In the genomic region with DNA sequence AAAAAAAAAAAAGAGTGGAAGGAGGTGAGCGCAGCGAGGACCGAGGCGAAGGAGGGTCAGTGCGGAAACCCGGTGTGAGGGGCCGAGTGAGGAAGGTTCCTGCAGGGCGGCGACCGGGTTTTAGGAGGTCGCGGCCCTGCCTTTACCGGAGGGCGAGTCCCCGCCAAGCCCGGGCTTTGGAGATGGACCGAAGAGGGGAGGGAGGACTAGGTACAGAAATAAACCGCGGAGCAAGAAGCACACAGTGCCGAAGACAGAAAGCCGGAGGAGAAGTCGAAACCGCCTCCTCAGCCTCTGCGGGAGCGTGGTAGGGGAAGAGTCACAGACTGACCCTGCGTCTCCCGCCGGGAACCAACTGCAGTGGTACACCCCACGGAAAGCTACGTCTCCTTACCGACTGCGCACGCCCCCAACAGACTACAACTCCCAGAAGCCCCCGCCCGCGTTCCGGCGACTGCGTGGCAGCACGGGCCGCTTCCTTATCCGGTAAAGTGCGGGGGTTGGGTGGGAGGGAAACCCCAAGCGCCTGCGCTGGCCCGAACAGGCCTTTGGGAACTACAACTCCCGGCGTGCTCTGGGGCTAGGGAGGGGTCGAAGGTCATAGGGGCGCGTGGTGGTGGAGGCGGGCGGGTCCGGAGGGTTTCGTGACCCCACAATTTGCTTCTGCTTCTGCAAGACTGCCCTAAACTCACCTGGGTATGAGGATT, we compare ENCODE assay signal across 1 cellular context.
TF ChIP-seq lines count a peak whose summit lies in the region.

A gene (minus strand): TSS at position 365 of the 707 bp plus-strand sequence. CDS start 380 bp downstream, outside the sequence.

TF ChIP-seq in K562, 482 proteins besides CTCF, POLR2A, EP300 and RAD21 (continued from another document and continues in another):
- TF ChIP-seq NONO (IDR thresholded peaks at IDR 0.05; ENCODE audit: low read depth in 2 of 2, low read length in 1 of 2): peak in 1 of 2 experiments; percentile 65; a peak in 1 of 4 replicates
- no peak for TF ChIP-seq DACH1 (IDR thresholded peaks at IDR 0.05; ENCODE audit: partially characterized antibody)
- TF ChIP-seq, protein P1, sequence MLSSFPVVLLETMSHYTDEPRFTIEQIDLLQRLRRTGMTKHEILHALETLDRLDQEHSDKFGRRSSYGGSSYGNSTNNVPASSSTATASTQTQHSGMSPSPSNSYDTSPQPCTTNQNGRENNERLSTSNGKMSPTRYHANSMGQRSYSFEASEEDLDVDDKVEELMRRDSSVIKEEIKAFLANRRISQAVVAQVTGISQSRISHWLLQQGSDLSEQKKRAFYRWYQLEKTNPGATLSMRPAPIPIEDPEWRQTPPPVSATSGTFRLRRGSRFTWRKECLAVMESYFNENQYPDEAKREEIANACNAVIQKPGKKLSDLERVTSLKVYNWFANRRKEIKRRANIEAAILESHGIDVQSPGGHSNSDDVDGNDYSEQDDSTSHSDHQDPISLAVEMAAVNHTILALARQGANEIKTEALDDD (IDR thresholded peaks at IDR 0.05): no peak
- TF ChIP-seq HNRNPK (IDR thresholded peaks at IDR 0.05; ENCODE audit: low read depth, low read length, poor library complexity, severe bottlenecking): no peak
- no peak for TF ChIP-seq ZNF133 (CRISPR knock-in tag; IDR thresholded peaks at IDR 0.05)
- TF ChIP-seq, protein P2, sequence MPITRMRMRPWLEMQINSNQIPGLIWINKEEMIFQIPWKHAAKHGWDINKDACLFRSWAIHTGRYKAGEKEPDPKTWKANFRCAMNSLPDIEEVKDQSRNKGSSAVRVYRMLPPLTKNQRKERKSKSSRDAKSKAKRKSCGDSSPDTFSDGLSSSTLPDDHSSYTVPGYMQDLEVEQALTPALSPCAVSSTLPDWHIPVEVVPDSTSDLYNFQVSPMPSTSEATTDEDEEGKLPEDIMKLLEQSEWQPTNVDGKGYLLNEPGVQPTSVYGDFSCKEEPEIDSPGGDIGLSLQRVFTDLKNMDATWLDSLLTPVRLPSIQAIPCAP (CRISPR knock-in tag; IDR thresholded peaks at IDR 0.05; ENCODE audit: borderline replicate concordance): no peak
- no peak for TF ChIP-seq ZNF253 (CRISPR knock-in tag; conservative IDR thresholded peaks at IDR 0.05)
- TF ChIP-seq CXXC5 (CRISPR knock-in tag; IDR thresholded peaks at IDR 0.05): peak; percentile 95
- peak; percentile 34; the same call in 1 of the 2 replicates for TF ChIP-seq GTF2F1 (IDR thresholded peaks at IDR 0.05; ENCODE audit: low read depth, low read length)
- TF ChIP-seq ILF3 (IDR thresholded peaks at IDR 0.05; ENCODE audit: borderline replicate concordance): no peak
- TF ChIP-seq, protein P3, sequence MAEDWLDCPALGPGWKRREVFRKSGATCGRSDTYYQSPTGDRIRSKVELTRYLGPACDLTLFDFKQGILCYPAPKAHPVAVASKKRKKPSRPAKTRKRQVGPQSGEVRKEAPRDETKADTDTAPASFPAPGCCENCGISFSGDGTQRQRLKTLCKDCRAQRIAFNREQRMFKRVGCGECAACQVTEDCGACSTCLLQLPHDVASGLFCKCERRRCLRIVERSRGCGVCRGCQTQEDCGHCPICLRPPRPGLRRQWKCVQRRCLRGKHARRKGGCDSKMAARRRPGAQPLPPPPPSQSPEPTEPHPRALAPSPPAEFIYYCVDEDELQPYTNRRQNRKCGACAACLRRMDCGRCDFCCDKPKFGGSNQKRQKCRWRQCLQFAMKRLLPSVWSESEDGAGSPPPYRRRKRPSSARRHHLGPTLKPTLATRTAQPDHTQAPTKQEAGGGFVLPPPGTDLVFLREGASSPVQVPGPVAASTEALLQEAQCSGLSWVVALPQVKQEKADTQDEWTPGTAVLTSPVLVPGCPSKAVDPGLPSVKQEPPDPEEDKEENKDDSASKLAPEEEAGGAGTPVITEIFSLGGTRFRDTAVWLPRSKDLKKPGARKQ (CRISPR knock-in tag; IDR thresholded peaks at IDR 0.05): no peak
- TF ChIP-seq ZNF766 (CRISPR knock-in tag; conservative IDR thresholded peaks at IDR 0.05): peak; percentile 63
- TF ChIP-seq, protein P4, sequence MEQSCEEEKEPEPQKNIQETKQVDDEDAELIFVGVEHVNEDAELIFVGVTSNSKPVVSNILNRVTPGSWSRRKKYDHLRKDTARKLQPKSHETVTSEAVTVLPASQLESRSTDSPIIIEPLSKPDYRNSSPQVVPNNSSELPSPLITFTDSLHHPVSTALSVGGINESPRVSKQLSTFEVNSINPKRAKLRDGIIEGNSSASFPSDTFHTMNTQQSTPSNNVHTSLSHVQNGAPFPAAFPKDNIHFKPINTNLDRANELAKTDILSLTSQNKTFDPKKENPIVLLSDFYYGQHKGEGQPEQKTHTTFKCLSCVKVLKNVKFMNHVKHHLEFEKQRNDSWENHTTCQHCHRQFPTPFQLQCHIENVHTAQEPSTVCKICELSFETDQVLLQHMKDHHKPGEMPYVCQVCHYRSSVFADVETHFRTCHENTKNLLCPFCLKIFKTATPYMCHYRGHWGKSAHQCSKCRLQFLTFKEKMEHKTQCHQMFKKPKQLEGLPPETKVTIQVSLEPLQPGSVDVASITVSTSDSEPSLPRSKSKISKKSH (CRISPR knock-in tag; IDR thresholded peaks at IDR 0.05): no peak
- TF ChIP-seq NR2C1 (IDR thresholded peaks at IDR 0.05): peak; percentile 99
- TF ChIP-seq NR2C1 (tag; IDR thresholded peaks at IDR 0.05): peak; percentile 100
- TF ChIP-seq, protein P5, sequence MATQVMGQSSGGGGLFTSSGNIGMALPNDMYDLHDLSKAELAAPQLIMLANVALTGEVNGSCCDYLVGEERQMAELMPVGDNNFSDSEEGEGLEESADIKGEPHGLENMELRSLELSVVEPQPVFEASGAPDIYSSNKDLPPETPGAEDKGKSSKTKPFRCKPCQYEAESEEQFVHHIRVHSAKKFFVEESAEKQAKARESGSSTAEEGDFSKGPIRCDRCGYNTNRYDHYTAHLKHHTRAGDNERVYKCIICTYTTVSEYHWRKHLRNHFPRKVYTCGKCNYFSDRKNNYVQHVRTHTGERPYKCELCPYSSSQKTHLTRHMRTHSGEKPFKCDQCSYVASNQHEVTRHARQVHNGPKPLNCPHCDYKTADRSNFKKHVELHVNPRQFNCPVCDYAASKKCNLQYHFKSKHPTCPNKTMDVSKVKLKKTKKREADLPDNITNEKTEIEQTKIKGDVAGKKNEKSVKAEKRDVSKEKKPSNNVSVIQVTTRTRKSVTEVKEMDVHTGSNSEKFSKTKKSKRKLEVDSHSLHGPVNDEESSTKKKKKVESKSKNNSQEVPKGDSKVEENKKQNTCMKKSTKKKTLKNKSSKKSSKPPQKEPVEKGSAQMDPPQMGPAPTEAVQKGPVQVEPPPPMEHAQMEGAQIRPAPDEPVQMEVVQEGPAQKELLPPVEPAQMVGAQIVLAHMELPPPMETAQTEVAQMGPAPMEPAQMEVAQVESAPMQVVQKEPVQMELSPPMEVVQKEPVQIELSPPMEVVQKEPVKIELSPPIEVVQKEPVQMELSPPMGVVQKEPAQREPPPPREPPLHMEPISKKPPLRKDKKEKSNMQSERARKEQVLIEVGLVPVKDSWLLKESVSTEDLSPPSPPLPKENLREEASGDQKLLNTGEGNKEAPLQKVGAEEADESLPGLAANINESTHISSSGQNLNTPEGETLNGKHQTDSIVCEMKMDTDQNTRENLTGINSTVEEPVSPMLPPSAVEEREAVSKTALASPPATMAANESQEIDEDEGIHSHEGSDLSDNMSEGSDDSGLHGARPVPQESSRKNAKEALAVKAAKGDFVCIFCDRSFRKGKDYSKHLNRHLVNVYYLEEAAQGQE (CRISPR knock-in tag; IDR thresholded peaks at IDR 0.05; ENCODE audit: low read depth): 0 out of 2 replicates have a peak, but pooled peaks have one; percentile 20
- no peak for TF ChIP-seq SMARCE1 (IDR thresholded peaks at IDR 0.05)
- no peak; the same call in 1 of the 2 replicates for TF ChIP-seq ZNF431 (CRISPR knock-in tag; IDR thresholded peaks at IDR 0.05)
- no peak for TF ChIP-seq NELFE (IDR thresholded peaks at IDR 0.05; ENCODE audit: insufficient read depth, insufficient read length)
- TF ChIP-seq CREBBP (IDR thresholded peaks at IDR 0.05; ENCODE audit: low read depth, low read length): no peak
- TF ChIP-seq KLF10 (CRISPR knock-in tag; IDR thresholded peaks at IDR 0.05): no peak
- TF ChIP-seq, protein P6, sequence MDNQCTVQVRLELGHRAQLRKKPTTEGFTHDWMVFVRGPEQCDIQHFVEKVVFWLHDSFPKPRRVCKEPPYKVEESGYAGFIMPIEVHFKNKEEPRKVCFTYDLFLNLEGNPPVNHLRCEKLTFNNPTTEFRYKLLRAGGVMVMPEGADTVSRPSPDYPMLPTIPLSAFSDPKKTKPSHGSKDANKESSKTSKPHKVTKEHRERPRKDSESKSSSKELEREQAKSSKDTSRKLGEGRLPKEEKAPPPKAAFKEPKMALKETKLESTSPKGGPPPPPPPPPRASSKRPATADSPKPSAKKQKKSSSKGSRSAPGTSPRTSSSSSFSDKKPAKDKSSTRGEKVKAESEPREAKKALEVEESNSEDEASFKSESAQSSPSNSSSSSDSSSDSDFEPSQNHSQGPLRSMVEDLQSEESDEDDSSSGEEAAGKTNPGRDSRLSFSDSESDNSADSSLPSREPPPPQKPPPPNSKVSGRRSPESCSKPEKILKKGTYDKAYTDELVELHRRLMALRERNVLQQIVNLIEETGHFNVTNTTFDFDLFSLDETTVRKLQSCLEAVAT (IDR thresholded peaks at IDR 0.05): peak; percentile 28 to 56; a peak in 1 of 4 replicates
- 0 out of 2 replicates have a peak, but pooled peaks have one; percentile 17 for TF ChIP-seq FOXJ2 (tag; IDR thresholded peaks at IDR 0.05)
- no peak for TF ChIP-seq SREBF2 (CRISPR knock-in tag; IDR thresholded peaks at IDR 0.05)
- TF ChIP-seq ZBTB1 (CRISPR knock-in tag; IDR thresholded peaks at IDR 0.05; ENCODE audit: borderline replicate concordance, low read depth): 0 out of 2 replicates have a peak, but pooled peaks have one; percentile 34
- TF ChIP-seq LARP7 (IDR thresholded peaks at IDR 0.05): 0 out of 2 replicates have a peak, but pooled peaks have one; percentile 60
- no peak for TF ChIP-seq TOE1 (IDR thresholded peaks at IDR 0.05; ENCODE audit: borderline replicate concordance)
- no peak for TF ChIP-seq TOE1 (CRISPR knock-in tag; IDR thresholded peaks at IDR 0.05; ENCODE audit: borderline replicate concordance, low read depth)
- peak; percentile 42 for TF ChIP-seq JUND (IDR thresholded peaks at IDR 0.05; ENCODE audit: borderline replicate concordance, low read depth, low read length)
- peak; percentile 21; the same call in 1 of the 3 replicates for TF ChIP-seq JUND (tag; IDR thresholded peaks at IDR 0.05; ENCODE audit: borderline replicate concordance, low read depth, low read length)
- no peak for TF ChIP-seq GTF2A2 (tag; IDR thresholded peaks at IDR 0.05)
- TF ChIP-seq, protein P7, sequence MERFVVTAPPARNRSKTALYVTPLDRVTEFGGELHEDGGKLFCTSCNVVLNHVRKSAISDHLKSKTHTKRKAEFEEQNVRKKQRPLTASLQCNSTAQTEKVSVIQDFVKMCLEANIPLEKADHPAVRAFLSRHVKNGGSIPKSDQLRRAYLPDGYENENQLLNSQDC (CRISPR knock-in tag; IDR thresholded peaks at IDR 0.05): no peak
- peak; percentile 46 for TF ChIP-seq NEUROD1 (IDR thresholded peaks at IDR 0.05; ENCODE audit: borderline replicate concordance, low read depth, low read length, partially characterized antibody)
- TF ChIP-seq MCM5 (IDR thresholded peaks at IDR 0.05; ENCODE audit: low read depth): no peak
- TF ChIP-seq NFRKB (IDR thresholded peaks at IDR 0.05; ENCODE audit: low read depth): peak; percentile 57; the same call in 1 of the 2 replicates
- TF ChIP-seq KDM5B (IDR thresholded peaks at IDR 0.05; ENCODE audit: insufficient replicate concordance, low read depth, low read length): peak; percentile 76
- TF ChIP-seq, protein P8, sequence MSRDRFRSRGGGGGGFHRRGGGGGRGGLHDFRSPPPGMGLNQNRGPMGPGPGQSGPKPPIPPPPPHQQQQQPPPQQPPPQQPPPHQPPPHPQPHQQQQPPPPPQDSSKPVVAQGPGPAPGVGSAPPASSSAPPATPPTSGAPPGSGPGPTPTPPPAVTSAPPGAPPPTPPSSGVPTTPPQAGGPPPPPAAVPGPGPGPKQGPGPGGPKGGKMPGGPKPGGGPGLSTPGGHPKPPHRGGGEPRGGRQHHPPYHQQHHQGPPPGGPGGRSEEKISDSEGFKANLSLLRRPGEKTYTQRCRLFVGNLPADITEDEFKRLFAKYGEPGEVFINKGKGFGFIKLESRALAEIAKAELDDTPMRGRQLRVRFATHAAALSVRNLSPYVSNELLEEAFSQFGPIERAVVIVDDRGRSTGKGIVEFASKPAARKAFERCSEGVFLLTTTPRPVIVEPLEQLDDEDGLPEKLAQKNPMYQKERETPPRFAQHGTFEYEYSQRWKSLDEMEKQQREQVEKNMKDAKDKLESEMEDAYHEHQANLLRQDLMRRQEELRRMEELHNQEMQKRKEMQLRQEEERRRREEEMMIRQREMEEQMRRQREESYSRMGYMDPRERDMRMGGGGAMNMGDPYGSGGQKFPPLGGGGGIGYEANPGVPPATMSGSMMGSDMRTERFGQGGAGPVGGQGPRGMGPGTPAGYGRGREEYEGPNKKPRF (IDR thresholded peaks at IDR 0.05; ENCODE audit: low read depth, low read length): no peak
- TF ChIP-seq WHSC1 (IDR thresholded peaks at IDR 0.05; ENCODE audit: low read length): no peak
- TF ChIP-seq, protein P9, sequence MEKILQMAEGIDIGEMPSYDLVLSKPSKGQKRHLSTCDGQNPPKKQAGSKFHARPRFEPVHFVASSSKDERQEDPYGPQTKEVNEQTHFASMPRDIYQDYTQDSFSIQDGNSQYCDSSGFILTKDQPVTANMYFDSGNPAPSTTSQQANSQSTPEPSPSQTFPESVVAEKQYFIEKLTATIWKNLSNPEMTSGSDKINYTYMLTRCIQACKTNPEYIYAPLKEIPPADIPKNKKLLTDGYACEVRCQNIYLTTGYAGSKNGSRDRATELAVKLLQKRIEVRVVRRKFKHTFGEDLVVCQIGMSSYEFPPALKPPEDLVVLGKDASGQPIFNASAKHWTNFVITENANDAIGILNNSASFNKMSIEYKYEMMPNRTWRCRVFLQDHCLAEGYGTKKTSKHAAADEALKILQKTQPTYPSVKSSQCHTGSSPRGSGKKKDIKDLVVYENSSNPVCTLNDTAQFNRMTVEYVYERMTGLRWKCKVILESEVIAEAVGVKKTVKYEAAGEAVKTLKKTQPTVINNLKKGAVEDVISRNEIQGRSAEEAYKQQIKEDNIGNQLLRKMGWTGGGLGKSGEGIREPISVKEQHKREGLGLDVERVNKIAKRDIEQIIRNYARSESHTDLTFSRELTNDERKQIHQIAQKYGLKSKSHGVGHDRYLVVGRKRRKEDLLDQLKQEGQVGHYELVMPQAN (IDR thresholded peaks at IDR 0.05; ENCODE audit: borderline replicate concordance): peak; percentile 31; the same call in 1 of the 2 replicates
- no peak for TF ChIP-seq C11orf30 (IDR thresholded peaks at IDR 0.05; ENCODE audit: low read depth)
- TF ChIP-seq PHF20 (IDR thresholded peaks at IDR 0.05; ENCODE audit: partially characterized antibody): peak; percentile 24
- TF ChIP-seq ZBTB17 (CRISPR knock-in tag; IDR thresholded peaks at IDR 0.05): no peak
- TF ChIP-seq, protein P10, sequence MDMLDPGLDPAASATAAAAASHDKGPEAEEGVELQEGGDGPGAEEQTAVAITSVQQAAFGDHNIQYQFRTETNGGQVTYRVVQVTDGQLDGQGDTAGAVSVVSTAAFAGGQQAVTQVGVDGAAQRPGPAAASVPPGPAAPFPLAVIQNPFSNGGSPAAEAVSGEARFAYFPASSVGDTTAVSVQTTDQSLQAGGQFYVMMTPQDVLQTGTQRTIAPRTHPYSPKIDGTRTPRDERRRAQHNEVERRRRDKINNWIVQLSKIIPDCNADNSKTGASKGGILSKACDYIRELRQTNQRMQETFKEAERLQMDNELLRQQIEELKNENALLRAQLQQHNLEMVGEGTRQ (CRISPR knock-in tag; IDR thresholded peaks at IDR 0.05): peak; percentile 62
